Comparison of ENCODE assay signal across 8 cellular contexts in genomic region chr15:100131321-100132224, GRCh38.
DNase-seq lines count a peak whose midpoint lies in the region; ATAC-seq, FAIRE-seq and TF ChIP-seq lines count a peak whose summit lies in the region.

No MANE protein-coding gene starts in this region.

- H4K91ac ChIP-seq in H1 (replicated peaks; ENCODE audit: insufficient read length, low read length), result no peak overlapping the region
- H4K91ac ChIP-seq in trophoblast cell (ENCODE audit: low read depth, low read length), result no peak overlapping the region

- H3K18ac ChIP-seq in H1 (ENCODE audit: extremely low read depth, low read length) (no peak overlapping the region), trophoblast cell (ENCODE audit: low read length) (no peak overlapping the region)

- no peaks in the 10 kb centered on the region for H3K79me2 ChIP-seq in PC-3 (ENCODE audit: low read length)
- H3K79me2 ChIP-seq in H1 (ENCODE audit: control insufficient read depth in 1 of 2, insufficient read depth in 2 of 2, low read length in 2 of 2), result no peaks in the 10 kb centered on the region
- H3K79me2 ChIP-seq in trophoblast cell (ENCODE audit: control insufficient read depth, insufficient read depth, low read length, poor library complexity), result no peaks in the 10 kb centered on the region

- H3K4me2 ChIP-seq in PC-3 (ENCODE audit: low read length) (peak overlapping the region; percentile 79), H1 (ENCODE audit: insufficient read depth in 1 of 2, low read depth in 2 of 2, low read length in 2 of 2) (no peak overlapping the region), trophoblast cell (ENCODE audit: low read length) (no peak overlapping the region)

- H2BK12ac ChIP-seq in H1 (ENCODE audit: low read depth, low read length), result no peak overlapping the region
- no peak overlapping the region for H2BK12ac ChIP-seq in trophoblast cell (ENCODE audit: low read length)

- H3K14ac ChIP-seq in H1 (ENCODE audit: insufficient read length) (no peak overlapping the region), trophoblast cell (ENCODE audit: low read length) (no peak overlapping the region)

- no peaks in the 10 kb centered on the region for H3K9me3 ChIP-seq in CD8-positive, alpha-beta T cell (ENCODE audit: low read length)
- no peaks in the 10 kb centered on the region for H3K9me3 ChIP-seq in PC-3 (ENCODE audit: low read length)
- no peaks in the 10 kb centered on the region for H3K9me3 ChIP-seq in H1 (ENCODE audit: insufficient read depth in 2 of 2, low read depth in 1 of 2, low read length in 1 of 2)
- no peaks in the 10 kb centered on the region for H3K9me3 ChIP-seq in trophoblast cell (ENCODE audit: insufficient read depth, low read depth, low read length)

- no peaks in the 10 kb centered on the region for H3K27me3 Mint-ChIP-seq in CD8-positive, alpha-beta T cell (ENCODE audit: low read depth)

- H3K27ac ChIP-seq in CD8-positive, alpha-beta T cell (ENCODE audit: low read depth, low read length), result no peak overlapping the region
- H3K27ac ChIP-seq in PC-3 (ENCODE audit: low read length) (peak overlapping the region; percentile 45), H1 (ENCODE audit: low read depth, low read length) (no peak overlapping the region), trophoblast cell (ENCODE audit: low read depth, low read length) (no peak overlapping the region)

- DNase-seq in CD8-positive, alpha-beta T cell, result peak in 1 of 7 experiments; percentile 15
- peak; percentile 56 for DNase-seq in PC-3
- no peak for DNase-seq in H1 (ENCODE audit: low read depth in 1 of 2, low spot score in 2 of 2)
- peak; percentile 27 to 42 for DNase-seq in trophoblast cell
- DNase-seq in GM19238 (ENCODE audit: insufficient read length, low spot score), result no peak
- no peak for DNase-seq in mesenteric fat pad (ENCODE audit: low spot score)
- DNase-seq in NCI-H187 treated with DMSO at 0.1 percent for 48 hours (lab: John Stamatoyannopoulos, UW), result no peak

- no TSS peak for BruUV-seq in PC-3 (replicated peaks; lab: Mats Ljungman, UMichigan)

- H3K23ac ChIP-seq in H1 (ENCODE audit: insufficient read length) (no peak overlapping the region), trophoblast cell (ENCODE audit: low read length) (no peak overlapping the region)

- H3K4me1 Mint-ChIP-seq in CD8-positive, alpha-beta T cell (ENCODE audit: low read depth), result no peaks in the 10 kb centered on the region

- H3K4me1 ChIP-seq in CD8-positive, alpha-beta T cell (ENCODE audit: insufficient read depth, low read length), result no peaks in the 10 kb centered on the region
- H3K4me1 ChIP-seq in PC-3 (ENCODE audit: insufficient read depth, low read length) (peaks cover 6% of the 10 kb centered on the region; the same call in 1 of the 2 replicates), H1 (replicated peaks in 1 of 4; ENCODE audit: control insufficient read depth in 3 of 4, insufficient read depth in 4 of 4, low read length in 3 of 4) (no peaks in the 10 kb centered on the region), trophoblast cell (ENCODE audit: control insufficient read depth in 1 of 2, insufficient read depth in 2 of 2, low read length in 2 of 2) (no peaks in the 10 kb centered on the region)

- intact Hi-C loops in CD8-positive, alpha-beta T cell (cut with DNase I, micrococcal nuclease), result no loop called here
- intact Hi-C loops in PC-3 (cut with micrococcal nuclease), result loop anchor here (2.0 kb wide), 1 partner anchor 203 kb away; no protein-coding TSS in a partner anchor

- TF ChIP-seq POLR2A in H1 (IDR thresholded peaks at IDR 0.05; ENCODE audit: control extremely low read depth in 1 of 2, low read depth in 2 of 2, low read length in 2 of 2), result no peak

- 81% methylated on average over 24 of the region's 25 CpGs; no CpG with 5 or more reads in 1 of the 2 experiments for WGBS in H1 (ENCODE audit: extremely low coverage in 1 of 2, insufficient coverage in 1 of 2, insufficient read length in 1 of 2, insufficient replicate concordance in 2 of 2, low coverage in 1 of 2, low lambda C conversion rate in 2 of 2, missing lambda C conversion rate in 1 of 2), 2 experiments
- WGBS in trophoblast cell (ENCODE audit: extremely low coverage, insufficient coverage, insufficient read length), result no CpG with 5 or more reads among the region's 25 CpGs

- H4K8ac ChIP-seq in H1 (ENCODE audit: extremely low read depth, insufficient read depth, low read length) (no peak overlapping the region), trophoblast cell (ENCODE audit: low read depth, low read length) (no peak overlapping the region)

- no peak overlapping the region for H2BK120ac ChIP-seq in H1 (replicated peaks; ENCODE audit: low read depth, low read length)
- no peak overlapping the region for H2BK120ac ChIP-seq in trophoblast cell (ENCODE audit: insufficient read depth, low read length, poor library complexity)

- H2AFZ ChIP-seq in PC-3 (ENCODE audit: low read length) (peak overlapping the region; percentile 84), H1 (ENCODE audit: low read length) (no peak overlapping the region), trophoblast cell (ENCODE audit: insufficient read depth, low read length, poor library complexity) (no peak overlapping the region)

- H2BK20ac ChIP-seq in H1 (ENCODE audit: low read length), result no peak overlapping the region

- POLR2A ChIA-PET in CD8-positive, alpha-beta T cell (lab: Charles Lee), result no interaction called here
- POLR2A ChIA-PET in PC-3 (lab: Charles Lee; ENCODE audit: unreplicated experiment) (no interaction called here), H1 (lab: Charles Lee; ENCODE audit: partially characterized antibody) (interaction anchor here (0.7 to 1.5 kb wide), 2 partner anchors 42 to 203 kb away, joined by 3 read pairs; no protein-coding TSS in a partner anchor)

- no peaks in the 10 kb centered on the region for H3K27me3 ChIP-seq in CD8-positive, alpha-beta T cell (ENCODE audit: insufficient read depth, low read length)
- H3K27me3 ChIP-seq in PC-3 (ENCODE audit: low read length) (no peaks in the 10 kb centered on the region), H1 (replicated peaks in 1 of 4; ENCODE audit: control insufficient read depth in 3 of 4, extremely low read depth in 1 of 4, insufficient read depth in 3 of 4, low read length in 3 of 4) (no peaks in the 10 kb centered on the region), trophoblast cell (ENCODE audit: insufficient read depth, low read length) (no peaks in the 10 kb centered on the region)

- H2BK5ac ChIP-seq in H1 (ENCODE audit: low read depth, low read length) (no peak overlapping the region), trophoblast cell (ENCODE audit: low read depth, low read length, poor library complexity) (no peak overlapping the region)

- H2AK5ac ChIP-seq in H1 (ENCODE audit: low read depth, low read length), result no peak overlapping the region
- H2AK5ac ChIP-seq in trophoblast cell (ENCODE audit: low read length), result no peak overlapping the region

- no peaks in the 10 kb centered on the region for H3K23me2 ChIP-seq in H1 (ENCODE audit: low read depth, low read length)

- FAIRE-seq in H1 (lab: Jason Lieb, UNC), result no peak

- no peak overlapping the region for H3K27ac Mint-ChIP-seq in CD8-positive, alpha-beta T cell

- no peaks in the 10 kb centered on the region for H3K9me2 ChIP-seq in PC-3 (replicated peaks; ENCODE audit: low read length)

- H3K79me1 ChIP-seq in H1 (ENCODE audit: low read depth, low read length) (no peaks in the 10 kb centered on the region), trophoblast cell (ENCODE audit: low read length) (no peaks in the 10 kb centered on the region)

- no peaks in the 10 kb centered on the region for H3K36me3 ChIP-seq in CD8-positive, alpha-beta T cell (ENCODE audit: insufficient read depth, low read length)
- H3K36me3 ChIP-seq in PC-3 (ENCODE audit: low read depth, low read length), result no peaks in the 10 kb centered on the region
- no peaks in the 10 kb centered on the region for H3K36me3 ChIP-seq in H1 (ENCODE audit: control insufficient read depth in 2 of 4, insufficient read depth in 4 of 4, low read length in 3 of 4)
- no peaks in the 10 kb centered on the region for H3K36me3 ChIP-seq in trophoblast cell (ENCODE audit: control insufficient read depth in 1 of 2, insufficient read depth in 2 of 2, low read length in 2 of 2)

- peaks cover 4% of the 10 kb centered on the region for H3K36me3 Mint-ChIP-seq in CD8-positive, alpha-beta T cell

- no peaks in the 10 kb centered on the region for H3F3A ChIP-seq in PC-3 (ENCODE audit: low read length, unreplicated experiment)

- no peak overlapping the region for H4K5ac ChIP-seq in H1 (ENCODE audit: insufficient read length, low read depth, low read length)

- H3K4me3 Mint-ChIP-seq in CD8-positive, alpha-beta T cell, result peak overlapping the region; percentile 58

- peak; percentile 33 to 50; a peak in 3 of 4 replicates for TF ChIP-seq RAD21 in H1 (IDR thresholded peaks at IDR 0.05 in 1 of 2, conservative IDR thresholded peaks at IDR 0.05 in 1 of 2; ENCODE audit: low read depth in 2 of 2, low read length in 2 of 2)

- no peak overlapping the region for H3K56ac ChIP-seq in H1 (replicated peaks; ENCODE audit: insufficient read length, low read depth, low read length)

- TF ChIP-seq CTCF in CD8-positive, alpha-beta T cell (IDR thresholded peaks at IDR 0.05), result no peak
- TF ChIP-seq CTCF in PC-3 (conservative IDR thresholded peaks at IDR 0.05; ENCODE audit: low read depth, low read length) (peak; percentile 62), H1 (IDR thresholded peaks at IDR 0.05; ENCODE audit: control extremely low read depth in 1 of 3, insufficient read depth in 1 of 3, low read depth in 1 of 3, low read length in 3 of 3) (peak; percentile 10 to 17 (median 14); a peak in 3 of 4 replicates)

- no peak for TF ChIP-seq EP300 in H1 (IDR thresholded peaks at IDR 0.05; ENCODE audit: borderline replicate concordance in 1 of 2, low read depth in 2 of 2, low read length in 2 of 2)

- H4K20me1 ChIP-seq in PC-3 (ENCODE audit: low read length) (no peaks in the 10 kb centered on the region), H1 (replicated peaks in 1 of 2; ENCODE audit: control insufficient read depth in 1 of 2, insufficient read depth in 2 of 2, low read length in 2 of 2) (no peaks in the 10 kb centered on the region)

- H3K4me3 ChIP-seq in CD8-positive, alpha-beta T cell (ENCODE audit: low read depth, low read length), result no peak overlapping the region
- H3K4me3 ChIP-seq in PC-3 (ENCODE audit: low read length), result peak overlapping the region; percentile 59
- H3K4me3 ChIP-seq in H1 (ENCODE audit: extremely low read depth in 1 of 4, insufficient read depth in 2 of 4, low read depth in 3 of 4, low read length in 4 of 4), result no peak overlapping the region
- H3K4me3 ChIP-seq in trophoblast cell (ENCODE audit: low read depth, low read length), result no peak overlapping the region

- no peak overlapping the region for H4K12ac ChIP-seq in trophoblast cell (ENCODE audit: low read depth, low read length)

- peak overlapping the region; percentile 43; the same call in 1 of the 2 replicates for H3K9ac ChIP-seq in PC-3 (ENCODE audit: low read length)
- H3K9ac ChIP-seq in H1 (replicated peaks in 1 of 4; ENCODE audit: extremely low read depth in 1 of 4, low read depth in 3 of 4, low read length in 3 of 4), result no peak overlapping the region
- no peak overlapping the region for H3K9ac ChIP-seq in trophoblast cell (ENCODE audit: low read length)

- no peak overlapping the region for H3K4ac ChIP-seq in H1 (replicated peaks; ENCODE audit: insufficient read length, low read depth, low read length)
- H3K4ac ChIP-seq in trophoblast cell (ENCODE audit: low read depth, low read length), result no peak overlapping the region

- ATAC-seq in CD8-positive, alpha-beta T cell, result peak; percentile 38
- ATAC-seq in PC-3 (peak; percentile 85), GM21737 (IDR thresholded peaks at IDR 0.05; ENCODE audit: unreplicated experiment) (no peak)

- H3K9me3 Mint-ChIP-seq in CD8-positive, alpha-beta T cell, result peaks cover 2% of the 10 kb centered on the region

- H2BK15ac ChIP-seq in H1 (ENCODE audit: low read length), result no peak overlapping the region

- CTCF ChIA-PET in CD8-positive, alpha-beta T cell (lab: Charles Lee), result interaction anchor here (0.6 to 2.7 kb wide), 6 partner anchors 139 to 219 kb away, joined by 3 to 10 read pairs (median 3); no protein-coding TSS in a partner anchor
- CTCF ChIA-PET in PC-3 (lab: Charles Lee), result no interaction called here
- CTCF ChIA-PET in H1 (lab: Charles Lee; ENCODE audit: partially characterized antibody), result interaction anchor here (0.7 to 5.0 kb wide), 30 partner anchors 10 to 475 kb away, joined by 3 to 43 read pairs (median 4); no protein-coding TSS in a partner anchor

Comparison
In these comparisons a context has a peak if more than half of its experiments do, and no peak if none do; other contexts are left out.
1. DNase-seq: peak in PC-3 (single experiment) and trophoblast cell (2 of 2); none in H1 (0 of 2), GM19238 (single experiment), mesenteric fat pad (single experiment) and NCI-H187 treated with DMSO at 0.1 percent for 48 hours (single experiment).